In the genomic region with DNA sequence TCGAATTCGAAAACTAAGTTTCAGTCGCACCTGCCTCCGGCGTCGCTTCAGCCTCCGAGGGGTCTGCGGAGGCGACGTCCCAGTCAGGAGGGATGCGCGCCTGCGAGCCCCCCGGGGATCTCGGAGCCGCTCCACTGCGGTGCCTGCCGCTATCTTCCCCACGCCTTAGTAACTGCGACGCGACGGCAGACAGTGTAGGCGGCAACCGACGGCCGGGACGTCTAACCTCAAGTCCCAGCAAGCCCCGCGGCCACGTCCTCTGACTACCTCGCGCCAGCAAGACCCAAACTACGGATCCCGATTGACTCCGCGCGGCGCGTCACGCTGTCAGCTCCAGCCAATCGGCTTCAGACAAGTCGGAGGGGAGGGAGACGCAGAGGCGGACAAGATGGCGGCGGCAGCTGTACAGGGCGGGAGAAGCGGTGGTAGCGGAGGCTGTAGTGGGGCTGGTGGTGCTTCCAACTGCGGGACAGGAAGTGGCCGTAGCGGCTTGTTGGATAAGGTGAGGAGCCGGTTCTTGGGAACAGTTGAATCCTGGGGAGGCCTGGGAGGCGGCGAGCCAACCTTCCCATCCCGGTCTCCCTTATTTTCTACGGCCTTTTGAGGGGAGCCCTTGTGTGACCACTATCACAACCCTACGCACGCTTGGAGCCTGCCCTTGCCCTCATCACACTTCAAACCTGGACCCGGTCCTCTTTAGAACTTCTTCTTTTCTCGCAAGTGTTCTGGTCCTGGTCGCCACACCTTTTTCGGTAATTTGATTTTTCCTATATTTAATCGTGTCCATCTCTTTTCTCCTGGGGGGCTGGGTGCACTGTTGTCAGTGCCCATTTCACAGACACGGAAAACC, we compare ENCODE assay signal across 8 cellular contexts. TPM values are rescaled to one million over a fixed set of nuclear protein-coding genes. Genes with fewer than 3 reads are reported as not detected.
DNase-seq lines count a peak whose midpoint lies in the region; ATAC-seq lines count a peak whose summit lies in the region.

A gene (plus strand): TSS at position 369 of the 850 bp plus-strand sequence. CDS start 20 bp downstream, at position 389.
A gene with protein sequence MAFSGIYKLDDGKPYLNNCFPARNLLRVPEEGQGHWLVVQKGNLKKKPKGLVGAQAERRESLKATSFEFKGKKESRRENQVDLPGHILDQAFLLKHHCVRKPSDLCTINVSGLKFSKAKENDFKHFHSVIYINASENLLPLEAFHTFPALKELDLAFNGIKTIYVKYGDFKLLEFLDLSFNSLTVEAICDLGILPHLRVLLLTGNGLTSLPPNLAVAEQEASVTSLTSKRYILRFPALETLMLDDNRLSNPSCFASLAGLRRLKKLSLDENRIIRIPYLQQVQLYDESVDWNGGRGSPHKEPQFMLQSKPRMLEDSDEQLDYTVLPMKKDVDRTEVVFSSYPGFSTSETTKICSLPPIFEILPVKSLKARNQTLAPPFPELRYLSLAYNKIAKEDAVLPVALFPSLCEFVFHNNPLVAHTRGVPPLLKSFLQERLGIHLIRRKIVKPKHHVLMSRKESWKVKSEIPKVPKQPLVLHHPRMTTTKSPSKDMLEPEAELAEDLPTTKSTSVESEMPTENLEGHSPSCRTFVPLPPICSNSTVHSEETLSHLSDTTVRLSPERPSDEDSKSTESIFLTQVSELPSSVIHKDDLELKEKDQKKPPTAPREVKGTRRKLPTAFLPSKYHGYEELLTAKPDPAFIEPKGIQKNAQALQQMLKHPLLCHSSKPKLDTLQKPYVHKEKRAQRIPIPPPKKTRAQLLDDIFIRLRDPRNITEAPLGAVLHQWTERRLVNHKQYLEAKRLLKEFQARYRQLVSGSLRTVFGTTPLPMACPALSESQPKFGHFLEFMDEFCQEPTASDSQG (minus strand): TSS at position 194 of the 850 bp plus-strand sequence. CDS start 8,213 bp downstream, outside the sequence.

- 0% methylated on average over 63 to 66 of the region's 66 CpGs for WGBS in aorta, 2 donors

- H3K36me3 ChIP-seq in rectal smooth muscle tissue (ENCODE audit: control insufficient read depth, insufficient read depth, low read length) = peaks cover 2% of the 10 kb centered on the region
- H3K36me3 ChIP-seq in aorta (ENCODE audit: control insufficient read depth in 1 of 2, insufficient read depth in 2 of 2, low read length in 1 of 2) = no peaks in the 10 kb centered on the region

- no peaks in the 10 kb centered on the region for H3K27me3 ChIP-seq in rectal smooth muscle tissue (ENCODE audit: control insufficient read depth, insufficient read depth, low read length)
- H3K27me3 ChIP-seq in aorta (ENCODE audit: control insufficient read depth in 1 of 2, insufficient read depth in 2 of 2, low read length in 1 of 2) = no peaks in the 10 kb centered on the region

- DNase-seq in NCI-H1930 (lab: John Stamatoyannopoulos, UW) = peak; percentile 94 to 95
- peak; percentile 96 for DNase-seq in T-helper 9 cell
- DNase-seq in astrocyte of the hippocampus (ENCODE audit: low read depth, low spot score) = peak; percentile 99
- DNase-seq in hepatic stellate cell (ENCODE audit: low spot score) = peak; percentile 95
- peak; percentile 100 for DNase-seq in aorta

- H3K4me1 ChIP-seq in rectal smooth muscle tissue (ENCODE audit: control insufficient read depth, insufficient read depth, low read length) (peaks cover 3% of the 10 kb centered on the region), aorta (ENCODE audit: control insufficient read depth in 1 of 2, insufficient read depth in 2 of 2, low read length in 2 of 2) (peaks cover 4% of the 10 kb centered on the region in 2 donors)

- no peaks in the 10 kb centered on the region for H3K9me3 ChIP-seq in aorta (ENCODE audit: control insufficient read depth, low read length)

- intact Hi-C loops in aorta (cut with DNase I) = loop anchor here in 1 of 2 donors (2.0 kb wide), 1 partner anchor 40 kb away; a partner anchor contains a TSS

- H3K27ac ChIP-seq in rectal smooth muscle tissue (ENCODE audit: low read depth, low read length) = peak within 1 kb of the TSS; percentile 76
- H3K27ac ChIP-seq in aorta (ENCODE audit: low read depth in 1 of 2, low read length in 2 of 2) = peak within 1 kb of the TSS; percentile 6 to 66

- H3K9ac ChIP-seq in rectal smooth muscle tissue (ENCODE audit: low read length) = peak within 1 kb of the TSS; percentile 74

- ATAC-seq in GM18502 (IDR thresholded peaks at IDR 0.05; ENCODE audit: poor library complexity, unreplicated experiment) (peak; percentile 92), HG02970 (IDR thresholded peaks at IDR 0.05; ENCODE audit: low FRiP score, unreplicated experiment) (peak; percentile 89), aorta (ENCODE audit: low FRiP score) (peak; percentile 99)

- H3K4me3 ChIP-seq in rectal smooth muscle tissue (ENCODE audit: low read length) (peak within 1 kb of the TSS; percentile 100), aorta (ENCODE audit: low read length in 2 of 2) (peak within 1 kb of the TSS; percentile 96 to 98)

RNA-seq across cellular contexts. Expression of the first gene that starts in this region (rescaled TPM):
- total RNA-seq in aorta = 100 to 1,000 TPM; 126 to 134 TPM
- 100 to 1,000 TPM in 1 of 2 donors, 10 to 100 TPM in 1; 78.1 to 120 TPM for polyA plus RNA-seq in aorta

RNA-seq across cellular contexts. Expression of the second gene that starts in this region (rescaled TPM):
- 10 to 100 TPM; 14.9 to 23.4 TPM for total RNA-seq in aorta
- 1 to 10 TPM; 2.0 to 2.5 TPM for polyA plus RNA-seq in aorta

Comparison
In these comparisons a context has a peak if more than half of its experiments do, and no peak if none do; other contexts are left out.
1. Peak in every context shown above with its lines: DNase-seq, ATAC-seq, H3K4me3 ChIP-seq and H3K27ac ChIP-seq.